ENCODE assay signal across 8 cellular contexts in genomic region chr22:40818747-40819662, GRCh38. TPM values are rescaled to one million over a fixed set of nuclear protein-coding genes. Genes with fewer than 3 reads are reported as not detected.
DNase-seq lines count a peak whose midpoint lies in the region; ATAC-seq, FAIRE-seq and TF ChIP-seq lines count a peak whose summit lies in the region.

SLC25A17 (minus strand) TSS chr22:40819346; CDS start chr22:40819248, 98 bp downstream.

- H3K9me3 ChIP-seq in keratinocyte (ENCODE audit: control insufficient read depth, low read depth, low read length) = no peaks in the 10 kb centered on the region

- peaks cover 4 to 8% of the 10 kb centered on the region in 2 experiments for H3K36me3 ChIP-seq in keratinocyte (ENCODE audit: control insufficient read depth in 2 of 2, extremely low read depth in 1 of 2, insufficient read depth in 2 of 2, low read length in 2 of 2)

- H3K4me3 ChIP-seq in keratinocyte (ENCODE audit: control insufficient read depth in 2 of 3, extremely low read depth in 1 of 3, insufficient read depth in 2 of 3, low read depth in 1 of 3, low read length in 3 of 3) = peak within 1 kb of the TSS; percentile 71 to 95 (median 86)

- peaks cover 23% of the 10 kb centered on the region for H3K4me1 ChIP-seq in keratinocyte (ENCODE audit: control insufficient read depth, extremely low read depth, insufficient read depth, low read length)

- H4K20me1 ChIP-seq in keratinocyte (ENCODE audit: control insufficient read depth, extremely low read depth, insufficient read depth, low read length) = no peaks in the 10 kb centered on the region

- H3K27ac ChIP-seq in keratinocyte (ENCODE audit: control insufficient read depth, insufficient read depth, low read length) = peak within 1 kb of the TSS; percentile 84

- peak within 1 kb of the TSS; percentile 91 for H3K4me2 ChIP-seq in keratinocyte (ENCODE audit: control insufficient read depth, extremely low read depth, insufficient read depth, low read depth, low read length)

- ATAC-seq in GM18858 (IDR thresholded peaks at IDR 0.05; ENCODE audit: unreplicated experiment) (peak; percentile 48), HG03175 (IDR thresholded peaks at IDR 0.05; ENCODE audit: unreplicated experiment) (peak; percentile 80)

- peak within 1 kb of the TSS; percentile 96 for H2AFZ ChIP-seq in keratinocyte (ENCODE audit: control insufficient read depth, low read length)

- FAIRE-seq in keratinocyte (lab: Jason Lieb, UNC) = no peak

- DNase-seq in A172 (ENCODE audit: low spot score) (peak; percentile 61), NCI-H345 (lab: John Stamatoyannopoulos, UW) (peak; percentile 86), cerebellar cortex (ENCODE audit: low spot score) (peak; percentile 93), keratinocyte (ENCODE audit: low read depth, low spot score) (peak; percentile 17)
- peak; percentile 81 for DNase-seq in activated CD4-positive, CD25-positive, alpha-beta regulatory T cell treated with anti-CD3 and anti-CD28 coated beads, Interleukin-2, amount 50 U/mL, for 16 hours (ENCODE audit: low read depth, low spot score)
- DNase-seq in stimulated activated CD4-positive, alpha-beta T cell treated with anti-CD3 and anti-CD28 coated beads, Interleukin-12 subunit alpha, Interleukin-12 subunit beta, amount 100 ng/mL, for 48 hours (ENCODE audit: low read depth in 2 of 3, low spot score in 1 of 3) = peak; percentile 74 to 84 (median 80)

- H3K9ac ChIP-seq in keratinocyte (ENCODE audit: control insufficient read depth, extremely low read depth, insufficient read depth, low read length) = peak within 1 kb of the TSS; percentile 95

- H3K9me1 ChIP-seq in keratinocyte (ENCODE audit: control insufficient read depth, extremely low read depth, insufficient read depth, low read length) = peaks cover 2% of the 10 kb centered on the region

- H3K79me2 ChIP-seq in keratinocyte (ENCODE audit: control insufficient read depth, insufficient read depth, low read length) = peaks cover 42% of the 10 kb centered on the region

- TF ChIP-seq CTCF in keratinocyte (optimal IDR thresholded peaks at IDR 0.05 in 1 of 3, IDR thresholded peaks at IDR 0.05 in 1 of 3, conservative IDR thresholded peaks at IDR 0.05 in 1 of 3; ENCODE audit: extremely low read depth in 1 of 3, insufficient read depth in 2 of 3, low read length in 3 of 3) = peak; percentile 28 to 51 (median 41)

- H3K27me3 ChIP-seq in keratinocyte (ENCODE audit: control insufficient read depth, extremely low read depth, insufficient read depth, low read length) = no peaks in the 10 kb centered on the region

- dilution Hi-C loops in keratinocyte (cut with MboI; ENCODE audit: extremely low pct_ligation_motif_present, low sequenced_read_pairs) = no loop called here

RNA-seq across cellular contexts. Expression of gene SLC25A17, which starts in this region (rescaled TPM):
- 24.8 and 28.2 TPM in 2 replicates for total RNA-seq in A172 (2014; rRNA removed; shearing (Covaris generic))
- polyA plus RNA-seq in keratinocyte = 31.7 to 40.0 TPM (median 38.0 TPM) in 3 replicates
- polyA plus RNA-seq in keratinocyte (2011; ENCODE audit: low read depth) = 8.5 TPM
- 16.6 and 36.5 TPM in 2 replicates for polyA plus RNA-seq in keratinocyte (2011; cell fraction: cytosol; rRNA removed)
- 41.5 and 47.0 TPM in 2 replicates for polyA plus RNA-seq in keratinocyte (2011; cell fraction: nucleus; rRNA removed)
- polyA plus RNA-seq in keratinocyte (2012; ENCODE audit: low replicate concordance) = 20.4 and 25.0 TPM in 2 replicates
- 8.7 to 27.1 TPM (median 20.2 TPM) in 3 replicates for polyA minus RNA-seq in keratinocyte
- 16.7 TPM for polyA minus RNA-seq in keratinocyte (2011; cell fraction: cytosol; rRNA and poly(A)+ RNA removed)
- 15.6 and 29.9 TPM in 2 replicates for polyA minus RNA-seq in keratinocyte (2011; cell fraction: nucleus; rRNA and poly(A)+ RNA removed)

Comparison
In these comparisons a context has a peak if more than half of its experiments do, and no peak if none do; other contexts are left out.
1. Peak in every context shown above with its lines: DNase-seq, ATAC-seq, H3K4me3 ChIP-seq and H3K27ac ChIP-seq.
2. DNase-seq: peak in every context shown above with its lines; median percentile 93 in cerebellar cortex; 86 in NCI-H345; 81 in activated CD4-positive, CD25-positive, alpha-beta regulatory T cell treated with anti-CD3 and anti-CD28 coated beads, Interleukin-2, amount 50 U/mL, for 16 hours; 80 in stimulated activated CD4-positive, alpha-beta T cell treated with anti-CD3 and anti-CD28 coated beads, Interleukin-12 subunit alpha, Interleukin-12 subunit beta, amount 100 ng/mL, for 48 hours; 61 in A172; 17 in keratinocyte.